ENCODE assay signal across 8 cellular contexts in the genomic region with DNA sequence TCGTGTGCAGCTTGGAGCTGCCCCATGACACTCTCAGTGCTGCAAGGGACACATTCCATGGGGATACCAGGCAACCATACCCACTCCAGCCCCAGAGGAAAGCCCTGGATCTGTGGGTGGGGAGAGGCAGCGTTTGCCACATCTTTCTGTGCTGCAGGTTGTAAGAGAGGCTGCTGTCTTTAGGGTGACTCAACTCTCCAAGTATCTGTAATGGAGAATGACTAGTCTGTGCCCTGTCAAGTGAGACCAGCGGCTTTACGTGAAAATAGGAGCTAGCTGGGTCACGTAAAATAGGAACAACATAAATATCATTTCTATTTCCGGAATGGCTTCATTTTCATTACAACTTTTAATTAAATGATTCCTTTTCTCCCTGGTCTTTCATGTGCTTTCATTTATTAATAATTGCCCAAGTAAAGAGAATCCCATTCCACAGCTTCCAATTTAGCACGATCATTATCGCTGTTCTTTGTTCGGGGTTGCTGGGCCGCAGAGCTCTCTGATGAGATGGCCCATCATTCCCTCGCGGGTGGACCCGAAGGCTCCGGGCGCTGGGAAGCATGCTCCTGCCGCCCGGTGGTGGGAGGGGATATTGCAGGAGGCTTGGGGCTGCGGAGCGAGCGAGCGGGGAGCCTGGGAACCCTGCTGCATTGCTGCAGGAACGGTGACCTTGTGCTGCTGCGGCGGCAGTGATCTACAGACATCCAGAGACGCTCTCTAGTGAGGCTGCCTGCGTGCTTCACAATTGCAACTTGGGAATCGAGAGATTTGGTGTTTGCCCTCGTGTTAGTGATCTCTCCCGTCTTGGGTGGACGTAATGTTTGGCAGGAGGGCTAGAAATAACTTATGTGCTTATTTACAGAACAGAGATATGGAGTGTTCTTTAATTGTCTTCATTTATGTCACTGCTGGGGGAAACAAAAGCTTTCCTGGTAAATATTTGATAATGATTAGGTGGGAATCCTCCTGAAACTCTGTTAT. TPM values are rescaled to one million over a fixed set of nuclear protein-coding genes. Genes with fewer than 3 reads are reported as not detected.
DNase-seq lines count a peak whose midpoint lies in the region; ATAC-seq and TF ChIP-seq lines count a peak whose summit lies in the region.

No MANE protein-coding gene starts in this region.

- WGBS in transverse colon (ENCODE audit: low coverage in 1 of 2), 2 donors = 10 to 26% methylated on average over 4 to 30 of the region's 30 CpGs

- TF ChIP-seq POLR2A in transverse colon (IDR thresholded peaks at IDR 0.05) = no peak

- no peak for TF ChIP-seq EP300 in transverse colon (IDR thresholded peaks at IDR 0.05; ENCODE audit: low read depth)

- intact Hi-C loops in transverse colon (cut with DNase I; ENCODE audit: low total_unique reads) = no loop called here

- H3K27ac ChIP-seq in transverse colon = no peak overlapping the region

- no peaks in the 10 kb centered on the region for H3K36me3 ChIP-seq in transverse colon

- peak; percentile 66 to 90 (median 86) for TF ChIP-seq CTCF in transverse colon (IDR thresholded peaks at IDR 0.05)

- H3K27me3 ChIP-seq in transverse colon = peaks cover 67% of the 10 kb centered on the region

- ATAC-seq in GM21786 (IDR thresholded peaks at IDR 0.05; ENCODE audit: unreplicated experiment) = peak; percentile 99

- in situ Hi-C loops in transverse colon (cut with MboI; ENCODE audit: low pct_ligation_motif_present in 1 of 4, low pct_unique_long_range_greater_than_20kb in 1 of 4, low sequenced_read_pairs in 3 of 4) = loop anchor here in 3 of 4 donors (25.0 kb wide), 2 partner anchors 223 to 473 kb away; partner anchors contain the start of gene PRMT3 (in 3 of the 3)

- H3K9me3 ChIP-seq in transverse colon = no peaks in the 10 kb centered on the region

- peaks cover 0 to 6% (median 0%) of the 10 kb centered on the region in 4 donors for H3K4me1 ChIP-seq in transverse colon

- peak overlapping the region; percentile 9; the same call in 1 of the 2 replicates for H3K4me3 ChIP-seq in Jurkat, Clone E6-1 (ENCODE audit: low read length)
- H3K4me3 ChIP-seq in transverse colon = no peak overlapping the region

- DNase-seq in EL (peak; percentile 66), OCI-M2 (lab: John Stamatoyannopoulos, UW; ENCODE audit: unreplicated experiment) (peak; percentile 21), activated T-helper 1 cell treated with Interleukin-2 at 50 U/mL for 16 hours (ENCODE audit: low read depth) (peak; percentile 13), fibroblast of peridontal ligament (ENCODE audit: extremely low read depth) (peak; percentile 41), non-pigmented ciliary epithelial cell (ENCODE audit: low read depth) (peak; percentile 10), transverse colon (peak; percentile 62)
- DNase-seq in Jurkat, Clone E6-1 (ENCODE audit: low read depth, low spot score) = peak; percentile 44

RNA-seq across cellular contexts. Expression of gene SLC6A5, which starts 10.6 kb away (rescaled TPM):
- not detected for polyA plus RNA-seq in Jurkat, Clone E6-1 (2012; ENCODE audit: insufficient read depth, insufficient read length)
- not detected for total RNA-seq in transverse colon

RNA-seq across cellular contexts. Expression of gene NELL1, which starts 59.4 kb away (rescaled TPM):
- 0.98 TPM for polyA plus RNA-seq in Jurkat, Clone E6-1 (2012; ENCODE audit: insufficient read depth, insufficient read length)
- under 1 TPM in 1 of 4 donors, not detected in 3; 0.27 TPM for total RNA-seq in transverse colon

Comparison
In these comparisons a context has a peak if more than half of its experiments do, and no peak if none do; other contexts are left out.
1. DNase-seq: peak in every context shown above with its lines; median percentile 66 in EL; 62 in transverse colon; 44 in Jurkat, Clone E6-1; 41 in fibroblast of peridontal ligament; 21 in OCI-M2; 13 in activated T-helper 1 cell treated with Interleukin-2 at 50 U/mL for 16 hours; 10 in non-pigmented ciliary epithelial cell.